In genomic region chr16:30747331-30747730, GRCh38 we compare ENCODE assay signal across 8 cellular contexts. TPM values are rescaled to one million over a fixed set of nuclear protein-coding genes. Genes with fewer than 3 reads are reported as not detected.
DNase-seq lines count a peak whose midpoint lies in the region; ATAC-seq and TF ChIP-seq lines count a peak whose summit lies in the region.

No MANE protein-coding gene starts in this region.

- peak overlapping the region; percentile 77; the same call in 1 of the 2 replicates for H3K4me3 ChIP-seq in iPS-18c (ENCODE audit: insufficient read depth, low read depth, low read length)
- H3K4me3 ChIP-seq in stomach smooth muscle (ENCODE audit: low read length in 2 of 2) = peak overlapping the region; percentile 81 to 95

- H3K27me3 Mint-ChIP-seq in T-helper 1 cell treated with Interleukin-12 subunit alpha and Interleukin-12 subunit beta and Interleukin-4 antibody, amounts not matched to agents 30 μg/mL and 1 μg/mL, for 36 hours (ENCODE audit: low read depth) = no peaks in the 10 kb centered on the region
- H3K27me3 Mint-ChIP-seq in activated CD8-positive, alpha-beta T cell treated with anti-CD3 and anti-CD28 coated beads for 36 hours = no peaks in the 10 kb centered on the region

- H3K27ac ChIP-seq in stomach smooth muscle (ENCODE audit: low read length) = peak overlapping the region; percentile 67

- H3K9me3 ChIP-seq in iPS-18c (ENCODE audit: control insufficient read depth, insufficient read depth, low read length) (no peaks in the 10 kb centered on the region), stomach smooth muscle (ENCODE audit: control insufficient read depth in 2 of 2, low read length in 2 of 2) (no peaks in the 10 kb centered on the region)

- DNase-seq in T-helper 1 cell = no peak
- DNase-seq in activated CD8-positive, alpha-beta T cell treated with anti-CD3 and anti-CD28 coated beads for 36 hours = no peak
- no peak for DNase-seq in middle frontal gyrus (ENCODE audit: extremely low spot score, low spot score)

- H3K36me3 ChIP-seq in stomach smooth muscle (ENCODE audit: control insufficient read depth in 2 of 2, insufficient read depth in 2 of 2, low read length in 2 of 2) = peaks cover 14 to 16% of the 10 kb centered on the region in 2 donors

- H3K9me3 Mint-ChIP-seq in T-helper 1 cell treated with Interleukin-12 subunit alpha and Interleukin-12 subunit beta and Interleukin-4 antibody, amounts not matched to agents 30 μg/mL and 1 μg/mL, for 36 hours = no peaks in the 10 kb centered on the region
- H3K9me3 Mint-ChIP-seq in activated CD8-positive, alpha-beta T cell treated with anti-CD3 and anti-CD28 coated beads for 36 hours = no peaks in the 10 kb centered on the region

- peak overlapping the region; percentile 71 to 75 for H3K9ac ChIP-seq in stomach smooth muscle (ENCODE audit: low read length in 2 of 2)

- no peaks in the 10 kb centered on the region for H3K27me3 ChIP-seq in stomach smooth muscle (ENCODE audit: control insufficient read depth in 1 of 2, insufficient read depth in 2 of 2, low read length in 2 of 2)

- H3K36me3 Mint-ChIP-seq in T-helper 1 cell treated with Interleukin-12 subunit alpha and Interleukin-12 subunit beta and Interleukin-4 antibody, amounts not matched to agents 30 μg/mL and 1 μg/mL, for 36 hours (ENCODE audit: low read depth) = peaks cover 23% of the 10 kb centered on the region
- peaks cover 31% of the 10 kb centered on the region for H3K36me3 Mint-ChIP-seq in activated CD8-positive, alpha-beta T cell treated with anti-CD3 and anti-CD28 coated beads for 36 hours (ENCODE audit: low read depth)

- peak overlapping the region; percentile 87 for H3K4me3 Mint-ChIP-seq in T-helper 1 cell treated with Interleukin-12 subunit alpha and Interleukin-12 subunit beta and Interleukin-4 antibody, amounts not matched to agents 30 μg/mL and 1 μg/mL, for 36 hours
- peak overlapping the region; percentile 90 for H3K4me3 Mint-ChIP-seq in activated CD8-positive, alpha-beta T cell treated with anti-CD3 and anti-CD28 coated beads for 36 hours

- ATAC-seq in activated CD8-positive, alpha-beta T cell treated with anti-CD3 and anti-CD28 coated beads for 36 hours = no peak
- ATAC-seq in GM18868 (IDR thresholded peaks at IDR 0.05; ENCODE audit: unreplicated experiment) = no peak
- ATAC-seq in HG03039 (IDR thresholded peaks at IDR 0.05; ENCODE audit: unreplicated experiment) = no peak

- intact Hi-C loops in activated CD8-positive, alpha-beta T cell treated with anti-CD3 and anti-CD28 coated beads for 36 hours (cut with micrococcal nuclease) = no loop called here

- CTCF ChIA-PET in activated CD8-positive, alpha-beta T cell treated with anti-CD3 and anti-CD28 coated beads for 36 hours (lab: Charles Lee) = interaction anchor here (0.8 to 2.6 kb wide), 6 partner anchors 18 to 195 kb away, joined by 3 to 16 read pairs (median 3); no protein-coding TSS in a partner anchor

- TF ChIP-seq CTCF in activated CD8-positive, alpha-beta T cell treated with anti-CD3 and anti-CD28 coated beads for 36 hours (IDR thresholded peaks at IDR 0.05) = no peak

- H3K4me1 ChIP-seq in stomach smooth muscle (ENCODE audit: control insufficient read depth, insufficient read depth, low read length) = peaks cover 10% of the 10 kb centered on the region

- POLR2A ChIA-PET in activated CD8-positive, alpha-beta T cell treated with anti-CD3 and anti-CD28 coated beads for 36 hours (lab: Charles Lee) = interaction anchor here (0.8 to 2.1 kb wide), 11 partner anchors 9 to 275 kb away, joined by 3 to 12 read pairs (median 5); partner anchors contain the start of gene ITGAL

- peak overlapping the region; percentile 86 for H3K27ac Mint-ChIP-seq in T-helper 1 cell treated with Interleukin-12 subunit alpha and Interleukin-12 subunit beta and Interleukin-4 antibody, amounts not matched to agents 30 μg/mL and 1 μg/mL, for 36 hours
- H3K27ac Mint-ChIP-seq in activated CD8-positive, alpha-beta T cell treated with anti-CD3 and anti-CD28 coated beads for 36 hours = peak overlapping the region; percentile 79

- H3K4me1 Mint-ChIP-seq in T-helper 1 cell treated with Interleukin-12 subunit alpha and Interleukin-12 subunit beta and Interleukin-4 antibody, amounts not matched to agents 30 μg/mL and 1 μg/mL, for 36 hours (ENCODE audit: low read depth) = peaks cover 24% of the 10 kb centered on the region
- peaks cover 21% of the 10 kb centered on the region for H3K4me1 Mint-ChIP-seq in activated CD8-positive, alpha-beta T cell treated with anti-CD3 and anti-CD28 coated beads for 36 hours (ENCODE audit: low read depth)

RNA-seq across cellular contexts. Expression of gene PHKG2, which starts 0.9 kb away (rescaled TPM):
- 10 to 100 TPM; 27.8 to 30.3 TPM for total RNA-seq in activated CD8-positive, alpha-beta T cell treated with anti-CD3 and anti-CD28 coated beads for 36 hours

RNA-seq across cellular contexts. Expression of gene CFAP119, which starts 14.5 kb away (rescaled TPM):
- total RNA-seq in activated CD8-positive, alpha-beta T cell treated with anti-CD3 and anti-CD28 coated beads for 36 hours = 1 to 10 TPM; 3.8 to 3.9 TPM

RNA-seq across cellular contexts. Expression of gene RNF40, which starts 14.8 kb away (rescaled TPM):
- total RNA-seq in activated CD8-positive, alpha-beta T cell treated with anti-CD3 and anti-CD28 coated beads for 36 hours = 10 to 100 TPM; 63.2 to 68.1 TPM

RNA-seq across cellular contexts. Expression of gene ZNF629, which starts 39.7 kb away (rescaled TPM):
- 1 to 10 TPM; 2.8 to 3.2 TPM for total RNA-seq in activated CD8-positive, alpha-beta T cell treated with anti-CD3 and anti-CD28 coated beads for 36 hours

RNA-seq across cellular contexts. Expression of gene SRCAP, which starts 48.4 kb away (rescaled TPM):
- total RNA-seq in activated CD8-positive, alpha-beta T cell treated with anti-CD3 and anti-CD28 coated beads for 36 hours = 10 to 100 TPM; 57.2 to 64.7 TPM
